ENCODE assay signal across 7 cellular contexts in genomic region chr4:181528570-181529184, GRCh38.
DNase-seq lines count a peak whose midpoint lies in the region; ATAC-seq and TF ChIP-seq lines count a peak whose summit lies in the region.

No MANE protein-coding gene starts in this region.

- H3K9ac ChIP-seq in DND-41 (ENCODE audit: low read depth, low read length) (no peak overlapping the region), OCI-LY1 (ENCODE audit: low read length) (no peak overlapping the region)

- H3K4me1 ChIP-seq in DND-41 (ENCODE audit: insufficient read depth, low read length) = no peaks in the 10 kb centered on the region
- peaks cover 31% of the 10 kb centered on the region for H3K4me1 ChIP-seq in OCI-LY1 (ENCODE audit: insufficient read depth, low read length, severe bottlenecking)
- no peaks in the 10 kb centered on the region for H3K4me1 ChIP-seq in left lung
- no peaks in the 10 kb centered on the region for H3K4me1 ChIP-seq in vagina

- no peaks in the 10 kb centered on the region for H3K36me3 ChIP-seq in DND-41 (ENCODE audit: insufficient read depth, low read length)
- no peaks in the 10 kb centered on the region for H3K36me3 ChIP-seq in OCI-LY1 (ENCODE audit: insufficient read depth, low read length)
- H3K36me3 ChIP-seq in left lung = no peaks in the 10 kb centered on the region
- H3K36me3 ChIP-seq in vagina = no peaks in the 10 kb centered on the region

- H4K20me1 ChIP-seq in DND-41 (ENCODE audit: insufficient read depth, low read length) = no peaks in the 10 kb centered on the region
- H4K20me1 ChIP-seq in OCI-LY1 (ENCODE audit: insufficient read depth, low read length) = no peaks in the 10 kb centered on the region

- ATAC-seq in DND-41 (ENCODE audit: insufficient read depth, low read depth) = peak; percentile 62; the same call in 1 of the 3 replicates
- ATAC-seq in GM19043 (IDR thresholded peaks at IDR 0.05; ENCODE audit: low read depth, unreplicated experiment) = peak; percentile 60
- ATAC-seq in left lung = peak; percentile 99

- H3K27ac ChIP-seq in DND-41 (ENCODE audit: low read length) = no peak overlapping the region
- no peak overlapping the region for H3K27ac ChIP-seq in OCI-LY1 (ENCODE audit: low read depth, low read length, poor library complexity, severe bottlenecking)
- no peak overlapping the region for H3K27ac ChIP-seq in left lung
- H3K27ac ChIP-seq in vagina = no peak overlapping the region

- intact Hi-C loops in left lung (cut with DNase I) = no loop called here
- intact Hi-C loops in vagina (cut with DNase I) = no loop called here

- H2AFZ ChIP-seq in DND-41 (ENCODE audit: low read depth, low read length) (no peak overlapping the region), OCI-LY1 (ENCODE audit: low read length) (no peak overlapping the region)

- H3K4me2 ChIP-seq in DND-41 (ENCODE audit: insufficient read depth, low read length) = no peak overlapping the region
- H3K4me2 ChIP-seq in OCI-LY1 (ENCODE audit: low read length) = no peak overlapping the region

- no peaks in the 10 kb centered on the region for H3K9me2 ChIP-seq in OCI-LY1 (ENCODE audit: low read depth, low read length)

- H3K4me3 ChIP-seq in DND-41 (ENCODE audit: low read depth in 1 of 2, low read length in 2 of 2) = no peak overlapping the region
- H3K4me3 ChIP-seq in OCI-LY1 (ENCODE audit: low read depth, low read length, poor library complexity, severe bottlenecking) = no peak overlapping the region
- H3K4me3 ChIP-seq in left lung = no peak overlapping the region
- H3K4me3 ChIP-seq in vagina = no peak overlapping the region

- no peaks in the 10 kb centered on the region for H3K27me3 ChIP-seq in DND-41 (ENCODE audit: insufficient read depth, low read length, poor library complexity)
- no peaks in the 10 kb centered on the region for H3K27me3 ChIP-seq in OCI-LY1 (ENCODE audit: insufficient read depth, low read length)
- no peaks in the 10 kb centered on the region for H3K27me3 ChIP-seq in left lung
- no peaks in the 10 kb centered on the region for H3K27me3 ChIP-seq in vagina

- H3K79me2 ChIP-seq in DND-41 (ENCODE audit: insufficient read depth, low read length) = no peaks in the 10 kb centered on the region
- no peaks in the 10 kb centered on the region for H3K79me2 ChIP-seq in OCI-LY1 (ENCODE audit: insufficient read depth, low read length)

- no peak for TF ChIP-seq POLR2A in vagina (IDR thresholded peaks at IDR 0.05)

- H3K9me3 ChIP-seq in DND-41 (ENCODE audit: insufficient read depth, low read length, severe bottlenecking) (no peaks in the 10 kb centered on the region), OCI-LY1 (ENCODE audit: low read length) (no peaks in the 10 kb centered on the region), left lung (no peaks in the 10 kb centered on the region), vagina (no peaks in the 10 kb centered on the region)

- no peaks in the 10 kb centered on the region for H3F3A ChIP-seq in OCI-LY1 (ENCODE audit: insufficient read depth, low read length)

- DNase-seq in DND-41 (peak; percentile 28), HK-2 (ENCODE audit: unreplicated experiment) (peak; percentile 75), cerebellar cortex (ENCODE audit: low spot score) (peak; percentile 51), left lung (peak in 1 of 2 donors; percentile 40), vagina (ENCODE audit: extremely low spot score in 2 of 2) (no peak)

- TF ChIP-seq CTCF in DND-41 (IDR thresholded peaks at IDR 0.05; ENCODE audit: borderline replicate concordance, extremely low read depth, low read length, poor library complexity, severe bottlenecking) (peak; percentile 86), OCI-LY1 (IDR thresholded peaks at IDR 0.05; ENCODE audit: low read length) (peak; percentile 96), left lung (IDR thresholded peaks at IDR 0.05) (peak; percentile 60 to 72), vagina (IDR thresholded peaks at IDR 0.05) (peak; percentile 3 to 39 (median 19))

Comparison
In these comparisons a context has a peak if more than half of its experiments do, and no peak if none do; other contexts are left out.
1. DNase-seq: peak in DND-41 (single experiment), HK-2 (single experiment) and cerebellar cortex (single experiment); none in vagina (0 of 2).
2. CTCF ChIP-seq: peak in every context shown above with its lines; median percentile 96 in OCI-LY1; 86 in DND-41; 66 in left lung; 19 in vagina.
3. Peak in every context shown above with its lines, with median percentiles within 50 percentile points of each other: ATAC-seq.